In genomic region chr9:26053954-26054353, GRCh38 we compare ENCODE assay signal across 35 cellular contexts.
"Had no signal": no experiment of that assay in that cellular context is flagged by ENCODE, and none has a peak within 500 bp of the region (broad histone marks: within the 10 kb centered on the region; RNA-seq: fewer than 3 reads in every experiment).

No MANE protein-coding gene starts in this region.

- H3K4me3 ChIP-seq: adrenal gland, ascending aorta, coronary artery, esophagus squamous epithelium had no signal

- DNase-seq: activated B cell treated with CpG ODN at 0.5 μM for 24 hours; activated CD4-positive, alpha-beta T cell treated with anti-CD3 and anti-CD28 coated beads for 48 hours; activated CD4-positive, alpha-beta T cell treated with anti-CD3 and anti-CD28 coated beads, Interleukin-2, amount 50 U/mL, for 1 hour; activated CD4-positive, alpha-beta T cell treated with anti-CD3 and anti-CD28 coated beads, Interleukin-2, amount 50 U/mL, for 48 hours; activated CD8-positive, alpha-beta memory T cell treated with anti-CD3 and anti-CD28 coated beads for 24 hours; activated CD8-positive, alpha-beta T cell treated with anti-CD3 and anti-CD28 coated beads for 36 hours; activated effector memory CD4-positive, alpha-beta T cell treated with anti-CD3 and anti-CD28 coated beads, Interleukin-2, amount 50 U/mL, for 16 hours; activated naive CD4-positive, alpha-beta T cell treated with anti-CD3 and anti-CD28 coated beads for 36 hours; activated naive CD8-positive, alpha-beta T cell treated with anti-CD3 and anti-CD28 coated beads for 36 hours; activated naive CD8-positive, alpha-beta T cell treated with anti-CD3 and anti-CD28 coated beads, Interleukin-2, amount 50 U/mL, for 24 hours; activated T-cell treated with anti-CD3 and anti-CD28 coated beads, Interleukin-2, amount 50 U/mL, for 1 hour; activated T-cell treated with anti-CD3 and anti-CD28 coated beads, Interleukin-2, amount 50 U/mL, for 48 hours; adrenal gland; amygdala; brain microvascular endothelial cell; effector CD4-positive, alpha-beta T cell; effector memory CD8-positive, alpha-beta T cell; esophagus squamous epithelium; foreskin melanocyte; head of caudate nucleus; T-helper 1 cell; T-helper 17 cell; T1000; WERI-Rb-1 had no signal

- H3K27me3 Mint-ChIP-seq: activated B cell treated with CpG ODN at 0.5 μM for 24 hours; activated CD8-positive, alpha-beta T cell treated with anti-CD3 and anti-CD28 coated beads for 36 hours; activated naive CD4-positive, alpha-beta T cell treated with anti-CD3 and anti-CD28 coated beads, Interleukin-2, amount 50 U/mL, for 24 hours; activated naive CD8-positive, alpha-beta T cell treated with anti-CD3 and anti-CD28 coated beads for 36 hours; activated naive CD8-positive, alpha-beta T cell treated with anti-CD3 and anti-CD28 coated beads, Interleukin-2, amount 50 U/mL, for 24 hours; central memory CD8-positive, alpha-beta T cell; dendritic cell treated with granulocyte-macrophage colony-stimulating factor and Interleukin-4, amounts not matched to agents 40 ng/mL and 50 ng/mL, for 4 days; effector memory CD8-positive, alpha-beta T cell; T-helper 17 cell had no signal

- H3K4me1 Mint-ChIP-seq: activated B cell treated with CpG ODN at 0.5 μM for 24 hours; activated naive CD4-positive, alpha-beta T cell treated with anti-CD3 and anti-CD28 coated beads, Interleukin-2, amount 50 U/mL, for 24 hours; activated naive CD8-positive, alpha-beta T cell treated with anti-CD3 and anti-CD28 coated beads for 36 hours; activated naive CD8-positive, alpha-beta T cell treated with anti-CD3 and anti-CD28 coated beads, Interleukin-2, amount 50 U/mL, for 24 hours; central memory CD8-positive, alpha-beta T cell; T-helper 17 cell had no signal

- H3K27me3 ChIP-seq: adrenal gland, ascending aorta, brain microvascular endothelial cell, esophagus squamous epithelium had no signal

- H3K9me3 ChIP-seq: adrenal gland, ascending aorta, esophagus squamous epithelium had no signal

- H3K4me3 Mint-ChIP-seq: activated B cell treated with CpG ODN at 0.5 μM for 24 hours; activated CD8-positive, alpha-beta T cell treated with anti-CD3 and anti-CD28 coated beads for 36 hours; activated naive CD4-positive, alpha-beta T cell treated with anti-CD3 and anti-CD28 coated beads for 36 hours; activated naive CD4-positive, alpha-beta T cell treated with anti-CD3 and anti-CD28 coated beads, Interleukin-2, amount 50 U/mL, for 24 hours; activated naive CD8-positive, alpha-beta T cell treated with anti-CD3 and anti-CD28 coated beads for 36 hours; activated naive CD8-positive, alpha-beta T cell treated with anti-CD3 and anti-CD28 coated beads, Interleukin-2, amount 50 U/mL, for 24 hours; activated T-helper 1 cell treated with anti-CD3 and anti-CD28 coated beads, Interleukin-12 subunit alpha, Interleukin-12 subunit beta, Interleukin-2, Interleukin-4 antibody, amounts not matched to agents 30 ng/mL and 10 ng/mL and 1 ng/mL, durations not matched to agents 14 hours and 24 hours and 36 hours; central memory CD8-positive, alpha-beta T cell; dendritic cell treated with granulocyte-macrophage colony-stimulating factor and Interleukin-4, amounts not matched to agents 40 ng/mL and 50 ng/mL, for 4 days; effector memory CD8-positive, alpha-beta T cell; T-helper 17 cell; T-helper 2 cell treated with Interferon-gamma antibody and Interleukin-4, amounts not matched to agents 5 μg/mL and 100 μg/mL, for 36 hours had no signal

- H3K36me3 Mint-ChIP-seq: activated naive CD4-positive, alpha-beta T cell treated with anti-CD3 and anti-CD28 coated beads, Interleukin-2, amount 50 U/mL, for 24 hours; activated naive CD8-positive, alpha-beta T cell treated with anti-CD3 and anti-CD28 coated beads for 36 hours had no signal

- ATAC-seq: activated CD4-positive, CD25-positive, alpha-beta regulatory T cell treated with anti-CD3 and anti-CD28 coated beads, Interleukin-2, amount 50 U/mL, for 24 hours; activated CD8-positive, alpha-beta T cell treated with anti-CD3 and anti-CD28 coated beads for 36 hours; activated naive CD8-positive, alpha-beta T cell treated with anti-CD3 and anti-CD28 coated beads, Interleukin-2, amount 50 U/mL, for 24 hours; effector memory CD8-positive, alpha-beta T cell; T-helper 17 cell had no signal

- H3K36me3 ChIP-seq: adrenal gland, ascending aorta, brain microvascular endothelial cell, esophagus squamous epithelium, WERI-Rb-1 had no signal

- H3K27ac Mint-ChIP-seq: activated B cell treated with CpG ODN at 0.5 μM for 24 hours; activated CD8-positive, alpha-beta T cell treated with anti-CD3 and anti-CD28 coated beads for 36 hours; activated naive CD4-positive, alpha-beta T cell treated with anti-CD3 and anti-CD28 coated beads for 36 hours; activated naive CD4-positive, alpha-beta T cell treated with anti-CD3 and anti-CD28 coated beads, Interleukin-2, amount 50 U/mL, for 24 hours; activated naive CD8-positive, alpha-beta T cell treated with anti-CD3 and anti-CD28 coated beads for 36 hours; activated naive CD8-positive, alpha-beta T cell treated with anti-CD3 and anti-CD28 coated beads, Interleukin-2, amount 50 U/mL, for 24 hours; activated T-helper 1 cell treated with anti-CD3 and anti-CD28 coated beads, Interleukin-12 subunit alpha, Interleukin-12 subunit beta, Interleukin-2, Interleukin-4 antibody, amounts not matched to agents 30 ng/mL and 10 ng/mL and 1 ng/mL, durations not matched to agents 14 hours and 24 hours and 36 hours; activated T-helper 2 cell treated with anti-CD3 and anti-CD28 coated beads, Interferon-gamma antibody, Interleukin-2, Interleukin-4, amounts not matched to agents 10 μg/mL and 5 μg/mL and 100 μg/mL, durations not matched to agents 14 hours and 24 hours and 36 hours; dendritic cell treated with granulocyte-macrophage colony-stimulating factor and Interleukin-4, amounts not matched to agents 40 ng/mL and 50 ng/mL, for 4 days; effector memory CD8-positive, alpha-beta T cell; T-helper 17 cell; T-helper 2 cell treated with Interferon-gamma antibody and Interleukin-4, amounts not matched to agents 5 μg/mL and 100 μg/mL, for 36 hours had no signal

- H3K27ac ChIP-seq: ascending aorta, brain microvascular endothelial cell, coronary artery, epithelial cell of prostate, esophagus squamous epithelium, WERI-Rb-1 had no signal

- FAIRE-seq: bronchial epithelial cell had no signal

- H3K4me1 ChIP-seq: ascending aorta, esophagus squamous epithelium had no signal

- H3K9me3 Mint-ChIP-seq: activated naive CD4-positive, alpha-beta T cell treated with anti-CD3 and anti-CD28 coated beads, Interleukin-2, amount 50 U/mL, for 24 hours had no signal
